Comparison of ENCODE assay signal across 10 cellular contexts in genomic region chr12:64673490-64674169, GRCh38.
DNase-seq lines count a peak whose midpoint lies in the region; ATAC-seq, FAIRE-seq and TF ChIP-seq lines count a peak whose summit lies in the region.
"Had no signal": no experiment of that assay in that cellular context is flagged by ENCODE, and none has a peak within 500 bp of the region (broad histone marks: within the 10 kb centered on the region; RNA-seq: fewer than 3 reads in every experiment).

No MANE protein-coding gene starts in this region.

- TF ChIP-seq CTCF in endodermal cell (conservative IDR thresholded peaks at IDR 0.05) = no peak
- TF ChIP-seq CTCF in osteoblast (IDR thresholded peaks at IDR 0.05; ENCODE audit: extremely low read depth, low read depth, low read length) = no peak

- ATAC-seq in GM19035 (IDR thresholded peaks at IDR 0.05; ENCODE audit: unreplicated experiment) (no peak), GM18520 (IDR thresholded peaks at IDR 0.05; ENCODE audit: unreplicated experiment) (no peak)

- no peaks in the 10 kb centered on the region for H4K20me1 ChIP-seq in osteoblast (ENCODE audit: insufficient read depth, low read length)

- H3K9me3 Mint-ChIP-seq in endodermal cell = no peaks in the 10 kb centered on the region

- H3K27ac ChIP-seq in endodermal cell (ENCODE audit: low read depth, low read length) (no peak overlapping the region), small intestine (ENCODE audit: low read depth in 1 of 2, low read length in 1 of 2) (peak overlapping the region; percentile 58 to 88), osteoblast (ENCODE audit: low read depth, low read length) (no peak overlapping the region)

- peak overlapping the region; percentile 91 for H3K27ac Mint-ChIP-seq in endodermal cell

- no peak for FAIRE-seq in small intestine (lab: Jason Lieb, UNC)
- FAIRE-seq: A204.1, bronchial epithelial cell had no signal

- peak; percentile 43 for DNase-seq in DMS153 (lab: John Stamatoyannopoulos, UW)
- no peak for DNase-seq in DMS153 treated with DMSO at 0.1 percent for 48 hours (lab: John Stamatoyannopoulos, UW; ENCODE audit: unreplicated experiment)
- DNase-seq in NCI-H446 treated with DMSO at 0.1 percent for 48 hours (lab: John Stamatoyannopoulos, UW) = peak; percentile 80
- peak; percentile 73 for DNase-seq in endodermal cell
- no peak for DNase-seq in small intestine
- no peak for DNase-seq in osteoblast (ENCODE audit: insufficient read length, low spot score, missing footprints)

- H3K27me3 Mint-ChIP-seq in endodermal cell (ENCODE audit: insufficient read depth) = no peaks in the 10 kb centered on the region

- H3K4me1 ChIP-seq in endodermal cell (ENCODE audit: control insufficient read depth, insufficient read depth, low read length) (peaks cover 32% of the 10 kb centered on the region), small intestine (ENCODE audit: control insufficient read depth in 2 of 2, insufficient read depth in 1 of 2, low read depth in 1 of 2, low read length in 1 of 2) (peaks cover 28 to 52% of the 10 kb centered on the region in 2 donors), osteoblast (ENCODE audit: insufficient read depth, low read length) (peaks cover 10% of the 10 kb centered on the region)

- WGBS in endodermal cell (ENCODE audit: insufficient coverage in 1 of 2, insufficient read length in 1 of 2), 2 experiments = 65% methylated on average over 4 to 8 of the region's 9 CpGs
- whole genome bisulfite sequencing in small intestine, 3 donors = 61 to 74% (median 72%) methylated on average over 9 of the region's 9 CpGs

- no peak overlapping the region for H2AFZ ChIP-seq in osteoblast (ENCODE audit: low read length)

- H3K79me2 ChIP-seq in osteoblast (ENCODE audit: insufficient read depth, low read length) = peaks cover 43% of the 10 kb centered on the region

- H3K4me2 ChIP-seq in osteoblast (ENCODE audit: insufficient read depth, low read length) = no peak overlapping the region

- no peaks in the 10 kb centered on the region for H3K9me3 ChIP-seq in endodermal cell (ENCODE audit: control insufficient read depth, low read length)
- no peaks in the 10 kb centered on the region for H3K9me3 ChIP-seq in small intestine (ENCODE audit: control insufficient read depth, low read depth)
- no peaks in the 10 kb centered on the region for H3K9me3 ChIP-seq in osteoblast (ENCODE audit: low read depth, low read length)

- H3K4me1 Mint-ChIP-seq in endodermal cell = peaks cover 74% of the 10 kb centered on the region

- H3K36me3 ChIP-seq in endodermal cell (ENCODE audit: control insufficient read depth, insufficient read depth, low read length) (no peaks in the 10 kb centered on the region), small intestine (ENCODE audit: control insufficient read depth in 2 of 2, insufficient read depth in 2 of 2, low read length in 2 of 2) (no peaks in the 10 kb centered on the region), osteoblast (ENCODE audit: insufficient read depth, low read length) (no peaks in the 10 kb centered on the region)

- H3K36me3 Mint-ChIP-seq in endodermal cell (ENCODE audit: low read depth) = no peaks in the 10 kb centered on the region

- H3K4me3 ChIP-seq in endodermal cell (ENCODE audit: low read length) (no peak overlapping the region), small intestine (ENCODE audit: low read depth in 1 of 2, low read length in 2 of 2) (no peak overlapping the region), osteoblast (ENCODE audit: insufficient read depth, low read length) (no peak overlapping the region)

- H3K27me3 ChIP-seq in endodermal cell (ENCODE audit: control insufficient read depth, insufficient read depth, low read length, poor library complexity, severe bottlenecking) (no peaks in the 10 kb centered on the region), small intestine (ENCODE audit: control insufficient read depth in 2 of 2, insufficient read depth in 2 of 2, low read length in 2 of 2) (no peaks in the 10 kb centered on the region), osteoblast (ENCODE audit: insufficient read depth, low read length) (no peaks in the 10 kb centered on the region)

- H3K9ac ChIP-seq in endodermal cell (ENCODE audit: extremely low read depth, low read length, poor library complexity, severe bottlenecking) = no peak overlapping the region

- no peak overlapping the region for H3K4me3 Mint-ChIP-seq in endodermal cell

Comparison
In these comparisons a context has a peak if more than half of its experiments do, and no peak if none do; other contexts are left out.
1. DNase-seq: peak in DMS153 (single experiment), NCI-H446 treated with DMSO at 0.1 percent for 48 hours (single experiment) and endodermal cell (single experiment); none in DMS153 treated with DMSO at 0.1 percent for 48 hours (single experiment), small intestine (single experiment) and osteoblast (single experiment).
2. H3K27ac ChIP-seq: peak in small intestine (2 of 2); none in endodermal cell (single experiment) and osteoblast (single experiment).